Comparison of ENCODE assay signal across 19 cellular contexts in the genomic region with DNA sequence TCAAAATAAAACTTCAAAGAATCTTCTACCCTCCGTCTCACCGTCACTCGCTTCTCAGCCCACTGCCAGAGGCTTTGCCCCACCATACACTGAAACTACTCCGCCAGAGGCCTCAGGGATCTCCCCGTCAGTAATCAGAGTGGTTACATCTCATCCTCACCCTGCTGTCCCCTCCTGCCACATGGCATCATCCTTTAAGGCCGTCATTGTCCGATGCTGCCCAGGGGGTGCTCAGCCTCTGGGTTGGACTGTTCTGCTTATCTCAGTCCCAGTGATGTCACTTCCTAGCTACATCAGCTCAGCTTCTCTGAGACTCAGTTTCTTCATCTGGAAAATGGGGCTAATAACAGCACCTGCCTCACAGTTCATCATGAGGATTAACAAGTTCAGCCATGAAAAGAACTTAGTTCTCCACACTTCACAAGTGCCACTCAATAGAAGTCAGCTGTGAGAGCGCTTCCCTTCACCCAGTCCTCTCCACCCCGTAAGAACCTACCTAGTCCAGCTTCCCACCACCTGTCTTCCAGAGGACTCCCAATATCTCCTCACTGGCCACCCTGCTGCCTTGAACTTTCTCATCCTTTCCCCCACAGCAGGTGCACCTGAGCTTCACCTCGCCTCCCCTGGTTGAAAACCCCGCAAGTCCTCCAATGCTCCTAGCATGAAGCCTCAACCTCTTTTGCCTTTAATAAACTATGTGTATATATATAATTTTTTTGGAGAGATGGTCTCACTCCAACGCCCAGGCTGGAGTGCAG. TPM values are rescaled to one million over a fixed set of nuclear protein-coding genes. Genes with fewer than 3 reads are reported as not detected.
DNase-seq lines count a peak whose midpoint lies in the region; ATAC-seq and TF ChIP-seq lines count a peak whose summit lies in the region.
"Had no signal": no experiment of that assay in that cellular context is flagged by ENCODE, and none has a peak within 500 bp of the region (broad histone marks: within the 10 kb centered on the region; RNA-seq: fewer than 3 reads in every experiment).

No MANE protein-coding gene starts in this region.

- no peaks in the 10 kb centered on the region for H3K36me3 ChIP-seq in right atrium auricular region
- H3K36me3 ChIP-seq: uterus had no signal

- ATAC-seq in stimulated activated effector memory CD8-positive, alpha-beta T cell treated with anti-CD3 and anti-CD28 coated beads, Interleukin-12 subunit alpha, Interleukin-12 subunit beta, amount 100 ng/mL, for 72 hours, result no peak
- ATAC-seq: activated naive CD4-positive, alpha-beta T cell treated with anti-CD3 and anti-CD28 coated beads, Interleukin-2, amount 50 U/mL, for 72 hours; stimulated activated memory B cell treated with anti-CD40 and anti-IgM and Interleukin-4, amounts not matched to agents 10 μg/mL and 1 μg/mL and 100 μg/mL, for 72 hours had no signal

- POLR2A ChIA-PET in GM10248 (lab: Yijun Ruan, JAX), result no interaction called here

- H3K4me1 Mint-ChIP-seq in activated naive CD4-positive, alpha-beta T cell treated with anti-CD3 and anti-CD28 coated beads, Interleukin-2, amount 10 ng/mL, durations not matched to agents 7 days and 5 days, result peaks cover 45% of the 10 kb centered on the region
- peaks cover 65% of the 10 kb centered on the region for H3K4me1 Mint-ChIP-seq in activated T-cell treated with anti-CD3 and anti-CD28 coated beads, Interleukin-2, amount 50 U/mL, for 24 hours (ENCODE audit: low read depth)
- H3K4me1 Mint-ChIP-seq in stimulated activated effector memory CD8-positive, alpha-beta T cell treated with anti-CD3 and anti-CD28 coated beads, Interleukin-12 subunit alpha, Interleukin-12 subunit beta, amount 100 ng/mL, for 72 hours, result peaks cover 65% of the 10 kb centered on the region

- TF ChIP-seq CTCF in right atrium auricular region (IDR thresholded peaks at IDR 0.05), result no peak
- no peak for TF ChIP-seq CTCF in GM13976 (IDR thresholded peaks at IDR 0.05; ENCODE audit: borderline replicate concordance, control extremely low read depth, extremely low read depth, insufficient read depth, missing control alignments)
- TF ChIP-seq CTCF in GM10248 (IDR thresholded peaks at IDR 0.05; ENCODE audit: control extremely low read depth, extremely low read depth, low read depth, missing control alignments), result no peak

- no peak overlapping the region for H3K4me3 ChIP-seq in right atrium auricular region
- H3K4me3 ChIP-seq: GM23248, skin epidermis, uterus had no signal

- CTCF ChIA-PET in activated naive CD4-positive, alpha-beta T cell treated with anti-CD3 and anti-CD28 coated beads, Interleukin-2, amount 10 ng/mL, durations not matched to agents 7 days and 5 days (lab: Charles Lee), result interaction anchor here (1.0 to 1.5 kb wide), 2 partner anchors 50 to 181 kb away, joined by 3 read pairs; no protein-coding TSS in a partner anchor
- CTCF ChIA-PET in GM10248 (lab: Yijun Ruan, JAX), result interaction anchor here (1.0 to 1.8 kb wide), 10 partner anchors 12 to 247 kb away, joined by 3 to 5 read pairs (median 3); no protein-coding TSS in a partner anchor

- peaks cover 74% of the 10 kb centered on the region for H3K27me3 Mint-ChIP-seq in activated naive CD4-positive, alpha-beta T cell treated with anti-CD3 and anti-CD28 coated beads, Interleukin-2, amount 10 ng/mL, durations not matched to agents 7 days and 5 days
- H3K27me3 Mint-ChIP-seq in activated T-cell treated with anti-CD3 and anti-CD28 coated beads, Interleukin-2, amount 50 U/mL, for 24 hours, result no peaks in the 10 kb centered on the region

- H3K27me3 ChIP-seq in right atrium auricular region, result no peaks in the 10 kb centered on the region
- H3K27me3 ChIP-seq: uterus had no signal

- peak; percentile 18 for DNase-seq in activated naive CD4-positive, alpha-beta T cell treated with anti-CD3 and anti-CD28 coated beads, Interleukin-2, amount 10 ng/mL, durations not matched to agents 7 days and 5 days
- DNase-seq in activated naive CD4-positive, alpha-beta T cell (lab: John Stamatoyannopoulos, UW), result no peak
- DNase-seq in activated T-cell treated with anti-CD3 and anti-CD28 coated beads, Interleukin-2, amount 50 U/mL, for 24 hours, result peak; percentile 24
- DNase-seq in right atrium auricular region (ENCODE audit: low spot score), result peak; percentile 38
- peak in 1 of 2 donors; percentile 43 for DNase-seq in stimulated activated effector memory CD8-positive, alpha-beta T cell treated with anti-CD3 and anti-CD28 coated beads, Interleukin-12 subunit alpha, Interleukin-12 subunit beta, amount 100 ng/mL, for 72 hours (ENCODE audit: low spot score in 2 of 2)
- no peak for DNase-seq in GM13976 (ENCODE audit: low spot score)
- DNase-seq in GM10248 (ENCODE audit: extremely low spot score), result no peak
- DNase-seq in HPDE6-E6E7 (ENCODE audit: extremely low spot score), result no peak
- DNase-seq: activated CD4-positive, alpha-beta T cell treated with anti-CD3 and anti-CD28 coated beads, Interleukin-2, amount 10 ng/mL, durations not matched to agents 7 days and 5 days; foreskin melanocyte; GM23248; midbrain; NCI-H2107; NCI-H748 treated with DMSO at 0.1 percent for 48 hours; nucleus accumbens had no signal

- no peak overlapping the region for H3K27ac ChIP-seq in right atrium auricular region
- H3K27ac ChIP-seq: GM23248, skin epidermis, uterus had no signal

- H3K9me3 Mint-ChIP-seq in activated naive CD4-positive, alpha-beta T cell treated with anti-CD3 and anti-CD28 coated beads, Interleukin-2, amount 10 ng/mL, durations not matched to agents 7 days and 5 days, result no peaks in the 10 kb centered on the region
- no peaks in the 10 kb centered on the region for H3K9me3 Mint-ChIP-seq in activated T-cell treated with anti-CD3 and anti-CD28 coated beads, Interleukin-2, amount 50 U/mL, for 24 hours
- H3K9me3 Mint-ChIP-seq in stimulated activated effector memory CD8-positive, alpha-beta T cell treated with anti-CD3 and anti-CD28 coated beads, Interleukin-12 subunit alpha, Interleukin-12 subunit beta, amount 100 ng/mL, for 72 hours, result no peaks in the 10 kb centered on the region
- H3K9me3 Mint-ChIP-seq: activated CD4-positive, alpha-beta T cell treated with anti-CD3 and anti-CD28 coated beads, Interleukin-2, amount 10 ng/mL, durations not matched to agents 7 days and 5 days; activated naive CD4-positive, alpha-beta T cell treated with anti-CD3 and anti-CD28 coated beads, Interleukin-2, amount 50 U/mL, for 72 hours; stimulated activated memory B cell treated with anti-CD40 and anti-IgM and Interleukin-4, amounts not matched to agents 10 μg/mL and 1 μg/mL and 100 μg/mL, for 72 hours had no signal

- in situ Hi-C loops in GM13976 (cut with MboI; ENCODE audit: low sequenced_read_pairs, unreplicated experiment), result no loop called here

- no peaks in the 10 kb centered on the region for H3K36me3 Mint-ChIP-seq in activated naive CD4-positive, alpha-beta T cell treated with anti-CD3 and anti-CD28 coated beads, Interleukin-2, amount 10 ng/mL, durations not matched to agents 7 days and 5 days
- no peaks in the 10 kb centered on the region for H3K36me3 Mint-ChIP-seq in activated T-cell treated with anti-CD3 and anti-CD28 coated beads, Interleukin-2, amount 50 U/mL, for 24 hours (ENCODE audit: low read depth)
- H3K36me3 Mint-ChIP-seq in stimulated activated effector memory CD8-positive, alpha-beta T cell treated with anti-CD3 and anti-CD28 coated beads, Interleukin-12 subunit alpha, Interleukin-12 subunit beta, amount 100 ng/mL, for 72 hours, result peaks cover 11% of the 10 kb centered on the region
- H3K36me3 Mint-ChIP-seq: activated naive CD4-positive, alpha-beta T cell treated with anti-CD3 and anti-CD28 coated beads, Interleukin-2, amount 50 U/mL, for 72 hours; stimulated activated memory B cell treated with anti-CD40 and anti-IgM and Interleukin-4, amounts not matched to agents 10 μg/mL and 1 μg/mL and 100 μg/mL, for 72 hours had no signal

- H3K4me1 ChIP-seq in right atrium auricular region, result no peaks in the 10 kb centered on the region
- H3K4me1 ChIP-seq: uterus had no signal

- no peak overlapping the region for H3K27ac Mint-ChIP-seq in activated naive CD4-positive, alpha-beta T cell treated with anti-CD3 and anti-CD28 coated beads, Interleukin-2, amount 10 ng/mL, durations not matched to agents 7 days and 5 days
- peak overlapping the region; percentile 75 for H3K27ac Mint-ChIP-seq in activated T-cell treated with anti-CD3 and anti-CD28 coated beads, Interleukin-2, amount 50 U/mL, for 24 hours
- H3K27ac Mint-ChIP-seq in stimulated activated effector memory CD8-positive, alpha-beta T cell treated with anti-CD3 and anti-CD28 coated beads, Interleukin-12 subunit alpha, Interleukin-12 subunit beta, amount 100 ng/mL, for 72 hours, result peak overlapping the region; percentile 91
- H3K27ac Mint-ChIP-seq: activated CD4-positive, alpha-beta T cell treated with anti-CD3 and anti-CD28 coated beads, Interleukin-2, amount 10 ng/mL, durations not matched to agents 7 days and 5 days; stimulated activated memory B cell treated with anti-CD40 and anti-IgM and Interleukin-4, amounts not matched to agents 10 μg/mL and 1 μg/mL and 100 μg/mL, for 72 hours had no signal

- H3K4me3 Mint-ChIP-seq in activated naive CD4-positive, alpha-beta T cell treated with anti-CD3 and anti-CD28 coated beads, Interleukin-2, amount 10 ng/mL, durations not matched to agents 7 days and 5 days, result no peak overlapping the region
- H3K4me3 Mint-ChIP-seq in activated T-cell treated with anti-CD3 and anti-CD28 coated beads, Interleukin-2, amount 50 U/mL, for 24 hours, result no peak overlapping the region
- H3K4me3 Mint-ChIP-seq in stimulated activated effector memory CD8-positive, alpha-beta T cell treated with anti-CD3 and anti-CD28 coated beads, Interleukin-12 subunit alpha, Interleukin-12 subunit beta, amount 100 ng/mL, for 72 hours, result no peak overlapping the region
- H3K4me3 Mint-ChIP-seq: activated CD4-positive, alpha-beta T cell treated with anti-CD3 and anti-CD28 coated beads, Interleukin-2, amount 10 ng/mL, durations not matched to agents 7 days and 5 days; stimulated activated memory B cell treated with anti-CD40 and anti-IgM and Interleukin-4, amounts not matched to agents 10 μg/mL and 1 μg/mL and 100 μg/mL, for 72 hours had no signal

- no peaks in the 10 kb centered on the region for H3K9me3 ChIP-seq in right atrium auricular region
- H3K9me3 ChIP-seq: uterus had no signal

RNA-seq across cellular contexts. Expression of a gene that starts 2.8 kb away (rescaled TPM):
- total RNA-seq in right atrium auricular region, result not detected
- total RNA-seq: GM23248, uterus had no signal

RNA-seq across cellular contexts. Expression of a gene that starts 15.9 kb away (rescaled TPM):
- not detected for total RNA-seq in right atrium auricular region
- total RNA-seq: GM23248, uterus had no signal

RNA-seq across cellular contexts. Expression of a gene that starts 46.2 kb away (rescaled TPM):
- total RNA-seq in right atrium auricular region, result 1 to 10 TPM in 1 of 2 donors, under 1 TPM in 1; 0.71 to 1.6 TPM

Comparison
In these comparisons a context has a peak if more than half of its experiments do, and no peak if none do; other contexts are left out.
1. DNase-seq: peak in activated naive CD4-positive, alpha-beta T cell treated with anti-CD3 and anti-CD28 coated beads, Interleukin-2, amount 10 ng/mL, durations not matched to agents 7 days and 5 days (single experiment), activated T-cell treated with anti-CD3 and anti-CD28 coated beads, Interleukin-2, amount 50 U/mL, for 24 hours (single experiment) and right atrium auricular region (single experiment); none in activated naive CD4-positive, alpha-beta T cell (0 of 4), GM13976 (single experiment), GM10248 (single experiment) and HPDE6-E6E7 (single experiment).